12 cellular contexts compared by ENCODE assay signal in genomic region chr2:112092286-112093041, GRCh38. TPM values are rescaled to one million over a fixed set of nuclear protein-coding genes. Genes with fewer than 3 reads are reported as not detected.
DNase-seq lines count a peak whose midpoint lies in the region; ATAC-seq, FAIRE-seq and TF ChIP-seq lines count a peak whose summit lies in the region.
"Had no signal": no experiment of that assay in that cellular context is flagged by ENCODE, and none has a peak within 500 bp of the region (broad histone marks: within the 10 kb centered on the region; RNA-seq: fewer than 3 reads in every experiment).

No MANE protein-coding gene starts in this region.

- peaks cover 30% of the 10 kb centered on the region for H3K4me1 ChIP-seq in endothelial cell of umbilical vein (ENCODE audit: control insufficient read depth, extremely low read depth, insufficient read depth, low read length)
- peaks cover 20% of the 10 kb centered on the region for H3K4me1 ChIP-seq in osteoblast (ENCODE audit: insufficient read depth, low read length)
- H3K4me1 ChIP-seq: colonic mucosa had no signal

- intact Hi-C loops in endothelial cell of umbilical vein (cut with micrococcal nuclease), result loop anchor here (1.0 to 2.0 kb wide), 2 partner anchors 16 to 36 kb away; no protein-coding TSS in a partner anchor

- H4K20me1 ChIP-seq in endothelial cell of umbilical vein (replicated peaks; ENCODE audit: control insufficient read depth, extremely low read depth, insufficient read depth, low read length) (no peaks in the 10 kb centered on the region), osteoblast (ENCODE audit: insufficient read depth, low read length) (no peaks in the 10 kb centered on the region)

- H3K4me2 ChIP-seq in endothelial cell of umbilical vein (ENCODE audit: insufficient read depth, low read length), result peak overlapping the region; percentile 43
- peak overlapping the region; percentile 12 for H3K4me2 ChIP-seq in osteoblast (ENCODE audit: insufficient read depth, low read length)

- H3K27me3 ChIP-seq in endothelial cell of umbilical vein (ENCODE audit: control insufficient read depth in 2 of 2, insufficient read depth in 2 of 2, low read length in 2 of 2) (no peaks in the 10 kb centered on the region), osteoblast (ENCODE audit: insufficient read depth, low read length) (no peaks in the 10 kb centered on the region), H7 (ENCODE audit: control insufficient read depth, insufficient read depth, low read length) (no peaks in the 10 kb centered on the region)
- H3K27me3 ChIP-seq: colonic mucosa had no signal

- H3K27ac ChIP-seq in RWPE1, result no peak overlapping the region
- H3K27ac ChIP-seq in endothelial cell of umbilical vein (ENCODE audit: insufficient read depth, low read depth, low read length), result peak overlapping the region; percentile 90
- H3K27ac ChIP-seq in osteoblast (ENCODE audit: low read depth, low read length), result peak overlapping the region; percentile 38
- H3K27ac ChIP-seq: colonic mucosa had no signal

- H3K4me3 ChIP-seq in endothelial cell of umbilical vein (replicated peaks in 1 of 3; ENCODE audit: insufficient read depth in 1 of 3, low read depth in 1 of 3, low read length in 3 of 3), result no peak overlapping the region
- H3K4me3 ChIP-seq in osteoblast (ENCODE audit: insufficient read depth, low read length), result no peak overlapping the region
- no peak overlapping the region for H3K4me3 ChIP-seq in H7 (ENCODE audit: insufficient read depth, low read depth, low read length)
- H3K4me3 ChIP-seq: colonic mucosa had no signal

- POLR2A ChIA-PET in RWPE1 (lab: Yijun Ruan, JAX; ENCODE audit: low non-redundant PET) (no interaction called here), endothelial cell of umbilical vein (lab: Charles Lee) (interaction anchor here (1.5 kb wide), 1 partner anchor 38 kb away, joined by 3 read pairs; the partner anchor contains the start of gene TMEM87B)

- H3K79me2 ChIP-seq in endothelial cell of umbilical vein (ENCODE audit: control insufficient read depth, insufficient read depth, low read length), result no peaks in the 10 kb centered on the region
- H3K79me2 ChIP-seq in osteoblast (ENCODE audit: insufficient read depth, low read length), result no peaks in the 10 kb centered on the region

- no peak for ATAC-seq in GM21515 (IDR thresholded peaks at IDR 0.05; ENCODE audit: unreplicated experiment)

- peak overlapping the region; percentile 3 for H2AFZ ChIP-seq in endothelial cell of umbilical vein (ENCODE audit: low read depth, low read length)
- H2AFZ ChIP-seq in osteoblast (ENCODE audit: low read length), result no peak overlapping the region

- DNase-seq in EL (peak; percentile 88), RWPE1 (ENCODE audit: low spot score) (peak; percentile 37), endothelial cell of umbilical vein (ENCODE audit: low read depth, low spot score) (peak; percentile 89), osteoblast (ENCODE audit: insufficient read length, low spot score, missing footprints) (no peak), GM12892 (ENCODE audit: insufficient read length) (no peak), H7 (no peak)
- no peak for DNase-seq in effector CD8-positive, alpha-beta T cell (lab: John Stamatoyannopoulos, UW)
- DNase-seq: colonic mucosa, GF-D8, Karpas-422, kidney had no signal

- FAIRE-seq in endothelial cell of umbilical vein (lab: Jason Lieb, UNC) (peak; percentile 73), GM12892 (lab: Jason Lieb, UNC) (no peak)
- FAIRE-seq: kidney had no signal

- peak overlapping the region; percentile 56 for H3K9ac ChIP-seq in endothelial cell of umbilical vein (replicated peaks; ENCODE audit: extremely low read depth, insufficient read depth, low read length)

- H3K9me3 ChIP-seq in endothelial cell of umbilical vein (replicated peaks; ENCODE audit: control insufficient read depth, insufficient read depth, low read length) (no peaks in the 10 kb centered on the region), osteoblast (ENCODE audit: low read depth, low read length) (no peaks in the 10 kb centered on the region)
- H3K9me3 ChIP-seq: colonic mucosa had no signal

- H3K36me3 ChIP-seq in endothelial cell of umbilical vein (ENCODE audit: control insufficient read depth in 2 of 2, extremely low read depth in 1 of 2, insufficient read depth in 2 of 2, low read length in 2 of 2) (peaks cover 16 to 21% of the 10 kb centered on the region in 2 experiments), osteoblast (ENCODE audit: insufficient read depth, low read length) (peaks cover 46% of the 10 kb centered on the region), H7 (replicated peaks; ENCODE audit: control insufficient read depth, insufficient read depth, low read length) (peaks cover 5% of the 10 kb centered on the region; the same call in 1 of the 2 replicates)

- dilution Hi-C loops in endothelial cell of umbilical vein (cut with MboI; ENCODE audit: extremely low pct_ligation_motif_present, low sequenced_read_pairs), result no loop called here

- TF ChIP-seq POLR2A in endothelial cell of umbilical vein (IDR thresholded peaks at IDR 0.05; ENCODE audit: low read depth, low read length), result peak; percentile 15
- TF ChIP-seq POLR2A in GM12892 (IDR thresholded peaks at IDR 0.05; ENCODE audit: low read depth, low read length), result no peak

- no TSS peak for BruUV-seq in endothelial cell of umbilical vein (replicated peaks; lab: Mats Ljungman, UMichigan)

- CTCF ChIA-PET in RWPE1 (lab: Yijun Ruan, JAX) (no interaction called here), endothelial cell of umbilical vein (lab: Charles Lee) (interaction anchor here (1.0 to 2.7 kb wide), 4 partner anchors 17 to 205 kb away, joined by 3 to 9 read pairs (median 6); partner anchors contain the start of gene TMEM87B)

- TF ChIP-seq CTCF in RWPE1 (conservative IDR thresholded peaks at IDR 0.05; ENCODE audit: low read depth) (no peak), endothelial cell of umbilical vein (IDR thresholded peaks at IDR 0.05; ENCODE audit: extremely low read depth in 1 of 2, insufficient read depth in 1 of 2, low read depth in 1 of 2, low read length in 2 of 2) (no peak), osteoblast (IDR thresholded peaks at IDR 0.05; ENCODE audit: extremely low read depth, low read depth, low read length) (no peak)

- no peaks in the 10 kb centered on the region for H3K9me1 ChIP-seq in endothelial cell of umbilical vein (replicated peaks; ENCODE audit: control insufficient read depth, extremely low read depth, insufficient read depth, low read length)

TF ChIP-seq in endothelial cell of umbilical vein, 7 proteins besides CTCF, POLR2A, EP300 and RAD21:
- TF ChIP-seq FOS (IDR thresholded peaks at IDR 0.05; ENCODE audit: borderline replicate concordance, insufficient read depth, low read length) (peak; percentile 64), JUN (IDR thresholded peaks at IDR 0.05; ENCODE audit: borderline replicate concordance, insufficient read depth, insufficient read length, low read depth) (peak; percentile 48), MYC (IDR thresholded peaks at IDR 0.05; ENCODE audit: low read depth, low read length) (no peak), POLR2AphosphoS5 (IDR thresholded peaks at IDR 0.05; ENCODE audit: insufficient read depth, low read depth, low read length) (peak; percentile 42)
- TF ChIP-seq, protein P1, sequence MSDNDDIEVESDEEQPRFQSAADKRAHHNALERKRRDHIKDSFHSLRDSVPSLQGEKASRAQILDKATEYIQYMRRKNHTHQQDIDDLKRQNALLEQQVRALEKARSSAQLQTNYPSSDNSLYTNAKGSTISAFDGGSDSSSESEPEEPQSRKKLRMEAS (IDR thresholded peaks at IDR 0.05; ENCODE audit: insufficient read depth, insufficient read length), result no peak

RNA-seq across cellular contexts. Expression of gene TMEM87B, which starts 37.4 kb away (rescaled TPM):
- total RNA-seq in endothelial cell of umbilical vein, result 21.5 and 22.1 TPM in 2 replicates
- 12.2 and 17.6 TPM in 2 replicates for polyA plus RNA-seq in endothelial cell of umbilical vein
- polyA plus RNA-seq in endothelial cell of umbilical vein (2011; cell fraction: cytosol; rRNA removed), result 14.3 and 14.6 TPM in 2 replicates
- 38.5 and 50.6 TPM in 2 replicates for polyA plus RNA-seq in endothelial cell of umbilical vein (2011; cell fraction: nucleus; rRNA removed)
- polyA plus RNA-seq in endothelial cell of umbilical vein (2012), result 21.9 and 32.9 TPM in 2 replicates
- polyA minus RNA-seq in endothelial cell of umbilical vein, result 25.9 and 35.4 TPM in 2 replicates
- 3.8 TPM for polyA minus RNA-seq in endothelial cell of umbilical vein (2011; cell fraction: cytosol; rRNA and poly(A)+ RNA removed)
- 22.7 and 38.3 TPM in 2 replicates for polyA minus RNA-seq in endothelial cell of umbilical vein (2011; cell fraction: nucleus; rRNA and poly(A)+ RNA removed)
- 33.7 and 38.9 TPM in 2 replicates for total RNA-seq in osteoblast
- 25.9 TPM for polyA plus RNA-seq in GM12892 (2012; ENCODE audit: missing spikeins)
- total RNA-seq in H7 (2014; rRNA removed; shearing (Covaris generic)), result 7.1 and 11.0 TPM in 2 replicates

RNA-seq across cellular contexts. Expression of gene FBLN7, which starts 45.7 kb away (rescaled TPM):
- total RNA-seq in endothelial cell of umbilical vein (2.1 and 3.3 TPM in 2 replicates), osteoblast (5.3 and 5.8 TPM in 2 replicates)
- polyA plus RNA-seq in endothelial cell of umbilical vein, result 3.1 and 3.4 TPM in 2 replicates
- polyA plus RNA-seq in endothelial cell of umbilical vein (2011; cell fraction: cytosol; rRNA removed), result 2.9 and 3.8 TPM in 2 replicates
- polyA plus RNA-seq in endothelial cell of umbilical vein (2011; cell fraction: nucleus; rRNA removed), result 2.8 and 3.1 TPM in 2 replicates
- polyA plus RNA-seq in endothelial cell of umbilical vein (2012), result 0.92 and 1.8 TPM in 2 replicates
- 2.4 and 2.8 TPM in 2 replicates for polyA minus RNA-seq in endothelial cell of umbilical vein
- not detected for polyA minus RNA-seq in endothelial cell of umbilical vein (2011; cell fraction: cytosol; rRNA and poly(A)+ RNA removed)
- polyA minus RNA-seq in endothelial cell of umbilical vein (2011; cell fraction: nucleus; rRNA and poly(A)+ RNA removed), result 2.3 and 2.9 TPM in 2 replicates
- not detected for polyA plus RNA-seq in GM12892 (2012; ENCODE audit: missing spikeins)
- total RNA-seq in H7 (2014; rRNA removed; shearing (Covaris generic)), result 0.04 and 0.38 TPM in 2 replicates

Comparison
In these comparisons a context has a peak if more than half of its experiments do, and no peak if none do; other contexts are left out.
1. DNase-seq: peak in EL (single experiment), RWPE1 (single experiment) and endothelial cell of umbilical vein (single experiment); none in osteoblast (single experiment), GM12892 (single experiment), H7 (single experiment) and effector CD8-positive, alpha-beta T cell (single experiment).